ENCODE assay signal across 1 cellular context in the genomic region with DNA sequence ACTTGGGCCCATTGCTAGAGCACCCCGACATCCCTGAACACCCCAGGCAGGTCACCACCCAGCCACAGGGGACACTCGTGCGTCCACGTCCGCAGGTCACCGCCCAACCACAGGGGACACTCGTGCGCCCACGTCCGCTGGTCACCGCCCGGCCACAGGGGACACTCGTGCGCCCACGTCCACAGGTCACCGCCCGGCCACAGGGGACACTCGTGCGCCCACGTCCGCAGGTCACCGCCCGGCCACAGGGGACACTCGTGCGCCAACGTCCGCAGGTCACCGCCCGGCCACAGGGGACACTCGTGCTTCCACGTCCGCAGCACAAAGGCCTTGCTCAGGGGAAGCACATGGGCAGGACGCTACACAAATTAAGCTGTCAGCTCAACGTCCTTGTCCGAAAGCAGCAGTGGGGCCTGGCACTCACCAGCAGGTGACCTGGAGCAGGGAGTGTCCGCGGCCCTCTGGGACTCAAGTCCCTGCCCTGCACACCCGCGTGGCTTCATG.
A peak's percentile ranks its signal among the peaks of the same experiment; 100 is the strongest.
TF ChIP-seq lines count a peak whose summit lies in the region.

No MANE protein-coding gene starts in this region.

TF ChIP-seq in HepG2, 621 proteins besides CTCF, POLR2A, EP300 and RAD21 (continued from another document and continues in another):
- TF ChIP-seq CENPT (CRISPR knock-in tag; IDR thresholded peaks at IDR 0.05; ENCODE audit: low read depth) (no peak), ZNF747 (CRISPR knock-in tag; IDR thresholded peaks at IDR 0.05; ENCODE audit: borderline replicate concordance) (no peak), ZNF343 (CRISPR knock-in tag; IDR thresholded peaks at IDR 0.05) (no peak; the same call in 1 of the 2 replicates), SMAD9 (CRISPR knock-in tag; IDR thresholded peaks at IDR 0.05) (no peak), ETV6 (CRISPR knock-in tag; conservative IDR thresholded peaks at IDR 0.05) (no peak), ZNF251 (CRISPR knock-in tag; IDR thresholded peaks at IDR 0.05) (0 out of 2 replicates have a peak, but pooled peaks have one; percentile 14), PCBP1 (IDR thresholded peaks at IDR 0.05; ENCODE audit: borderline replicate concordance, low read depth, low read length) (peak; percentile 32; the same call in 1 of the 2 replicates), ZNF615 (CRISPR knock-in tag; IDR thresholded peaks at IDR 0.05; ENCODE audit: borderline replicate concordance) (no peak), ZSCAN9 (CRISPR knock-in tag; IDR thresholded peaks at IDR 0.05; ENCODE audit: borderline replicate concordance) (no peak), HOXA9 (CRISPR knock-in tag; IDR thresholded peaks at IDR 0.05; ENCODE audit: borderline replicate concordance) (no peak), KMT2B (CRISPR knock-in tag; IDR thresholded peaks at IDR 0.05) (no peak), DR1 (CRISPR knock-in tag; IDR thresholded peaks at IDR 0.05) (no peak), GATAD2A (CRISPR knock-in tag; IDR thresholded peaks at IDR 0.05) (peak; percentile 50; the same call in 1 of the 2 replicates), HDAC1 (CRISPR knock-in tag; IDR thresholded peaks at IDR 0.05) (no peak), ATAD3A (CRISPR knock-in tag; IDR thresholded peaks at IDR 0.05) (no peak), CBX5 (CRISPR knock-in tag; IDR thresholded peaks at IDR 0.05; ENCODE audit: borderline replicate concordance) (peak; percentile 80), SMAD1 (CRISPR knock-in tag; IDR thresholded peaks at IDR 0.05; ENCODE audit: borderline replicate concordance, low read depth) (no peak), KAT2B (IDR thresholded peaks at IDR 0.05; ENCODE audit: borderline replicate concordance, low read depth, low read length) (no peak), ZNF670 (CRISPR knock-in tag; IDR thresholded peaks at IDR 0.05; ENCODE audit: borderline replicate concordance) (no peak), ZNF558 (CRISPR knock-in tag; IDR thresholded peaks at IDR 0.05; ENCODE audit: borderline replicate concordance) (no peak), DPF2 (CRISPR knock-in tag; IDR thresholded peaks at IDR 0.05; ENCODE audit: borderline replicate concordance, low read depth) (no peak), THYN1 (CRISPR knock-in tag; IDR thresholded peaks at IDR 0.05; ENCODE audit: borderline replicate concordance, low read depth) (no peak), CREM (IDR thresholded peaks at IDR 0.05) (no peak), CREM (CRISPR knock-in tag; IDR thresholded peaks at IDR 0.05) (no peak), YEATS2 (CRISPR knock-in tag; IDR thresholded peaks at IDR 0.05; ENCODE audit: borderline replicate concordance) (no peak)
- TF ChIP-seq, protein P1, sequence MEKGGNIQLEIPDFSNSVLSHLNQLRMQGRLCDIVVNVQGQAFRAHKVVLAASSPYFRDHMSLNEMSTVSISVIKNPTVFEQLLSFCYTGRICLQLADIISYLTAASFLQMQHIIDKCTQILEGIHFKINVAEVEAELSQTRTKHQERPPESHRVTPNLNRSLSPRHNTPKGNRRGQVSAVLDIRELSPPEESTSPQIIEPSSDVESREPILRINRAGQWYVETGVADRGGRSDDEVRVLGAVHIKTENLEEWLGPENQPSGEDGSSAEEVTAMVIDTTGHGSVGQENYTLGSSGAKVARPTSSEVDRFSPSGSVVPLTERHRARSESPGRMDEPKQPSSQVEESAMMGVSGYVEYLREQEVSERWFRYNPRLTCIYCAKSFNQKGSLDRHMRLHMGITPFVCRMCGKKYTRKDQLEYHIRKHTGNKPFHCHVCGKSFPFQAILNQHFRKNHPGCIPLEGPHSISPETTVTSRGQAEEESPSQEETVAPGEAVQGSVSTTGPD (CRISPR knock-in tag; IDR thresholded peaks at IDR 0.05) = no peak
- TF ChIP-seq, protein P2, sequence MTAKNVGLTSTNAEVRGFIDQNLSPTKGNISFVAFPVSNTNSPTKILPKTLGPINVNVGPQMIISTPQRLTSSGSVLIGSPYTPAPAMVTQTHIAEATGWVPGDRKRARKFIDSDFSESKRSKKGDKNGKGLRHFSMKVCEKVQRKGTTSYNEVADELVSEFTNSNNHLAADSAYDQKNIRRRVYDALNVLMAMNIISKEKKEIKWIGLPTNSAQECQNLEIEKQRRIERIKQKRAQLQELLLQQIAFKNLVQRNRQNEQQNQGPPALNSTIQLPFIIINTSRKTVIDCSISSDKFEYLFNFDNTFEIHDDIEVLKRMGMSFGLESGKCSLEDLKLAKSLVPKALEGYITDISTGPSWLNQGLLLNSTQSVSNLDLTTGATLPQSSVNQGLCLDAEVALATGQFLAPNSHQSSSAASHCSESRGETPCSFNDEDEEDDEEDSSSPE (CRISPR knock-in tag; IDR thresholded peaks at IDR 0.05) = no peak
- TF ChIP-seq, protein P3, sequence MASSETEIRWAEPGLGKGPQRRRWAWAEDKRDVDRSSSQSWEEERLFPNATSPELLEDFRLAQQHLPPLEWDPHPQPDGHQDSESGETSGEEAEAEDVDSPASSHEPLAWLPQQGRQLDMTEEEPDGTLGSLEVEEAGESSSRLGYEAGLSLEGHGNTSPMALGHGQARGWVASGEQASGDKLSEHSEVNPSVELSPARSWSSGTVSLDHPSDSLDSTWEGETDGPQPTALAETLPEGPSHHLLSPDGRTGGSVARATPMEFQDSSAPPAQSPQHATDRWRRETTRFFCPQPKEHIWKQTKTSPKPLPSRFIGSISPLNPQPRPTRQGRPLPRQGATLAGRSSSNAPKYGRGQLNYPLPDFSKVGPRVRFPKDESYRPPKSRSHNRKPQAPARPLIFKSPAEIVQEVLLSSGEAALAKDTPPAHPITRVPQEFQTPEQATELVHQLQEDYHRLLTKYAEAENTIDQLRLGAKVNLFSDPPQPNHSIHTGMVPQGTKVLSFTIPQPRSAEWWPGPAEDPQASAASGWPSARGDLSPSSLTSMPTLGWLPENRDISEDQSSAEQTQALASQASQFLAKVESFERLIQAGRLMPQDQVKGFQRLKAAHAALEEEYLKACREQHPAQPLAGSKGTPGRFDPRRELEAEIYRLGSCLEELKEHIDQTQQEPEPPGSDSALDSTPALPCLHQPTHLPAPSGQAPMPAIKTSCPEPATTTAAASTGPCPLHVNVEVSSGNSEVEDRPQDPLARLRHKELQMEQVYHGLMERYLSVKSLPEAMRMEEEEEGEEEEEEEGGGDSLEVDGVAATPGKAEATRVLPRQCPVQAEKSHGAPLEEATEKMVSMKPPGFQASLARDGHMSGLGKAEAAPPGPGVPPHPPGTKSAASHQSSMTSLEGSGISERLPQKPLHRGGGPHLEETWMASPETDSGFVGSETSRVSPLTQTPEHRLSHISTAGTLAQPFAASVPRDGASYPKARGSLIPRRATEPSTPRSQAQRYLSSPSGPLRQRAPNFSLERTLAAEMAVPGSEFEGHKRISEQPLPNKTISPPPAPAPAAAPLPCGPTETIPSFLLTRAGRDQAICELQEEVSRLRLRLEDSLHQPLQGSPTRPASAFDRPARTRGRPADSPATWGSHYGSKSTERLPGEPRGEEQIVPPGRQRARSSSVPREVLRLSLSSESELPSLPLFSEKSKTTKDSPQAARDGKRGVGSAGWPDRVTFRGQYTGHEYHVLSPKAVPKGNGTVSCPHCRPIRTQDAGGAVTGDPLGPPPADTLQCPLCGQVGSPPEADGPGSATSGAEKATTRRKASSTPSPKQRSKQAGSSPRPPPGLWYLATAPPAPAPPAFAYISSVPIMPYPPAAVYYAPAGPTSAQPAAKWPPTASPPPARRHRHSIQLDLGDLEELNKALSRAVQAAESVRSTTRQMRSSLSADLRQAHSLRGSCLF (CRISPR knock-in tag; IDR thresholded peaks at IDR 0.05; ENCODE audit: borderline replicate concordance) = no peak
- TF ChIP-seq, protein P4, sequence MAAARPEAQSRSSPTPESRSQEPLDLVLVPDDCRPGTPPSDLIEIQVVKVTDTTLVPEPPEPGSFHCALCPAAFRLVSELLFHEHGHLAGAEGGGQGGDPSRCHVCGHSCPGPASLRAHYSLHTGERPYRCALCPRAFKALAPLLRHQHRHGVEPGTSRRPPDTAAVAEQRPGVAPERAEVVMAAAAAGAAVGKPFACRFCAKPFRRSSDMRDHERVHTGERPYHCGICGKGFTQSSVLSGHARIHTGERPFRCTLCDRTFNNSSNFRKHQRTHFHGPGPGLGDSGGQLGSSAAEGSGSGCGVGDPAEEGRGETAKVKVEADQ (CRISPR knock-in tag; IDR thresholded peaks at IDR 0.05; ENCODE audit: borderline replicate concordance) = 0 out of 2 replicates have a peak, but pooled peaks have one; percentile 22
- TF ChIP-seq, protein P5, sequence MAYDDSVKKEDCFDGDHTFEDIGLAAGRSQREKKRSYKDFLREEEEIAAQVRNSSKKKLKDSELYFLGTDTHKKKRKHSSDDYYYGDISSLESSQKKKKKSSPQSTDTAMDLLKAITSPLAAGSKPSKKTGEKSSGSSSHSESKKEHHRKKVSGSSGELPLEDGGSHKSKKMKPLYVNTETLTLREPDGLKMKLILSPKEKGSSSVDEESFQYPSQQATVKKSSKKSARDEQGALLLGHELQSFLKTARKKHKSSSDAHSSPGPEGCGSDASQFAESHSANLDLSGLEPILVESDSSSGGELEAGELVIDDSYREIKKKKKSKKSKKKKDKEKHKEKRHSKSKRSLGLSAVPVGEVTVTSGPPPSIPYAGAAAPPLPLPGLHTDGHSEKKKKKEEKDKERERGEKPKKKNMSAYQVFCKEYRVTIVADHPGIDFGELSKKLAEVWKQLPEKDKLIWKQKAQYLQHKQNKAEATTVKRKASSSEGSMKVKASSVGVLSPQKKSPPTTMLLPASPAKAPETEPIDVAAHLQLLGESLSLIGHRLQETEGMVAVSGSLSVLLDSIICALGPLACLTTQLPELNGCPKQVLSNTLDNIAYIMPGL (CRISPR knock-in tag; IDR thresholded peaks at IDR 0.05; ENCODE audit: borderline replicate concordance in 1 of 2, low read depth in 1 of 2) = peak; percentile 92 to 94
- TF ChIP-seq, protein P6, sequence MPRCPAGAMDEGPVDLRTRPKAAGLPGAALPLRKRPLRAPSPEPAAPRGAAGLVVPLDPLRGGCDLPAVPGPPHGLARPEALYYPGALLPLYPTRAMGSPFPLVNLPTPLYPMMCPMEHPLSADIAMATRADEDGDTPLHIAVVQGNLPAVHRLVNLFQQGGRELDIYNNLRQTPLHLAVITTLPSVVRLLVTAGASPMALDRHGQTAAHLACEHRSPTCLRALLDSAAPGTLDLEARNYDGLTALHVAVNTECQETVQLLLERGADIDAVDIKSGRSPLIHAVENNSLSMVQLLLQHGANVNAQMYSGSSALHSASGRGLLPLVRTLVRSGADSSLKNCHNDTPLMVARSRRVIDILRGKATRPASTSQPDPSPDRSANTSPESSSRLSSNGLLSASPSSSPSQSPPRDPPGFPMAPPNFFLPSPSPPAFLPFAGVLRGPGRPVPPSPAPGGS (CRISPR knock-in tag; IDR thresholded peaks at IDR 0.05) = no peak
- TF ChIP-seq, protein P7, sequence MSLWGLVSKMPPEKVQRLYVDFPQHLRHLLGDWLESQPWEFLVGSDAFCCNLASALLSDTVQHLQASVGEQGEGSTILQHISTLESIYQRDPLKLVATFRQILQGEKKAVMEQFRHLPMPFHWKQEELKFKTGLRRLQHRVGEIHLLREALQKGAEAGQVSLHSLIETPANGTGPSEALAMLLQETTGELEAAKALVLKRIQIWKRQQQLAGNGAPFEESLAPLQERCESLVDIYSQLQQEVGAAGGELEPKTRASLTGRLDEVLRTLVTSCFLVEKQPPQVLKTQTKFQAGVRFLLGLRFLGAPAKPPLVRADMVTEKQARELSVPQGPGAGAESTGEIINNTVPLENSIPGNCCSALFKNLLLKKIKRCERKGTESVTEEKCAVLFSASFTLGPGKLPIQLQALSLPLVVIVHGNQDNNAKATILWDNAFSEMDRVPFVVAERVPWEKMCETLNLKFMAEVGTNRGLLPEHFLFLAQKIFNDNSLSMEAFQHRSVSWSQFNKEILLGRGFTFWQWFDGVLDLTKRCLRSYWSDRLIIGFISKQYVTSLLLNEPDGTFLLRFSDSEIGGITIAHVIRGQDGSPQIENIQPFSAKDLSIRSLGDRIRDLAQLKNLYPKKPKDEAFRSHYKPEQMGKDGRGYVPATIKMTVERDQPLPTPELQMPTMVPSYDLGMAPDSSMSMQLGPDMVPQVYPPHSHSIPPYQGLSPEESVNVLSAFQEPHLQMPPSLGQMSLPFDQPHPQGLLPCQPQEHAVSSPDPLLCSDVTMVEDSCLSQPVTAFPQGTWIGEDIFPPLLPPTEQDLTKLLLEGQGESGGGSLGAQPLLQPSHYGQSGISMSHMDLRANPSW (CRISPR knock-in tag; IDR thresholded peaks at IDR 0.05; ENCODE audit: borderline replicate concordance) = no peak
- TF ChIP-seq, protein P8, sequence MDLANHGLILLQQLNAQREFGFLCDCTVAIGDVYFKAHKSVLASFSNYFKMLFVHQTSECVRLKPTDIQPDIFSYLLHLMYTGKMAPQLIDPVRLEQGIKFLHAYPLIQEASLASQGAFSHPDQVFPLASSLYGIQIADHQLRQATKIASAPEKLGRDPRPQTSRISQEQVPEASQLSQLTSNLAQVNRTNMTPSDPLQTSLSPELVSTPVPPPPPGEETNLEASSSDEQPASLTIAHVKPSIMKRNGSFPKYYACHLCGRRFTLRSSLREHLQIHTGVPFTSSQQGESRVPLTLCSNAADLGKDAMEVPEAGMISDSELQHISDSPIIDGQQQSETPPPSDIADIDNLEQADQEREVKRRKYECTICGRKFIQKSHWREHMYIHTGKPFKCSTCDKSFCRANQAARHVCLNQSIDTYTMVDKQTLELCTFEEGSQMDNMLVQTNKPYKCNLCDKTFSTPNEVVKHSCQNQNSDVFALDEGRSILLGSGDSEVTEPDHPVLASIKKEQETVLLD (CRISPR knock-in tag; IDR thresholded peaks at IDR 0.05; ENCODE audit: low read depth) = no peak; the same call in 1 of the 2 replicates
- TF ChIP-seq, protein P9, sequence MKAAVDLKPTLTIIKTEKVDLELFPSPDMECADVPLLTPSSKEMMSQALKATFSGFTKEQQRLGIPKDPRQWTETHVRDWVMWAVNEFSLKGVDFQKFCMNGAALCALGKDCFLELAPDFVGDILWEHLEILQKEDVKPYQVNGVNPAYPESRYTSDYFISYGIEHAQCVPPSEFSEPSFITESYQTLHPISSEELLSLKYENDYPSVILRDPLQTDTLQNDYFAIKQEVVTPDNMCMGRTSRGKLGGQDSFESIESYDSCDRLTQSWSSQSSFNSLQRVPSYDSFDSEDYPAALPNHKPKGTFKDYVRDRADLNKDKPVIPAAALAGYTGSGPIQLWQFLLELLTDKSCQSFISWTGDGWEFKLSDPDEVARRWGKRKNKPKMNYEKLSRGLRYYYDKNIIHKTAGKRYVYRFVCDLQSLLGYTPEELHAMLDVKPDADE (CRISPR knock-in tag; IDR thresholded peaks at IDR 0.05) = no peak
- TF ChIP-seq, protein P10, sequence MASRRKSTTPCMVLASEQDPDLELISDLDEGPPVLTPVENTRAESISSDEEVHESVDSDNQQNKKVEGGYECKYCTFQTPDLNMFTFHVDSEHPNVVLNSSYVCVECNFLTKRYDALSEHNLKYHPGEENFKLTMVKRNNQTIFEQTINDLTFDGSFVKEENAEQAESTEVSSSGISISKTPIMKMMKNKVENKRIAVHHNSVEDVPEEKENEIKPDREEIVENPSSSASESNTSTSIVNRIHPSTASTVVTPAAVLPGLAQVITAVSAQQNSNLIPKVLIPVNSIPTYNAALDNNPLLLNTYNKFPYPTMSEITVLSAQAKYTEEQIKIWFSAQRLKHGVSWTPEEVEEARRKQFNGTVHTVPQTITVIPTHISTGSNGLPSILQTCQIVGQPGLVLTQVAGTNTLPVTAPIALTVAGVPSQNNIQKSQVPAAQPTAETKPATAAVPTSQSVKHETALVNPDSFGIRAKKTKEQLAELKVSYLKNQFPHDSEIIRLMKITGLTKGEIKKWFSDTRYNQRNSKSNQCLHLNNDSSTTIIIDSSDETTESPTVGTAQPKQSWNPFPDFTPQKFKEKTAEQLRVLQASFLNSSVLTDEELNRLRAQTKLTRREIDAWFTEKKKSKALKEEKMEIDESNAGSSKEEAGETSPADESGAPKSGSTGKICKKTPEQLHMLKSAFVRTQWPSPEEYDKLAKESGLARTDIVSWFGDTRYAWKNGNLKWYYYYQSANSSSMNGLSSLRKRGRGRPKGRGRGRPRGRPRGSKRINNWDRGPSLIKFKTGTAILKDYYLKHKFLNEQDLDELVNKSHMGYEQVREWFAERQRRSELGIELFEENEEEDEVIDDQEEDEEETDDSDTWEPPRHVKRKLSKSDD (CRISPR knock-in tag; IDR thresholded peaks at IDR 0.05; ENCODE audit: low read depth) = 0 out of 2 replicates have a peak, but pooled peaks have one; percentile 31
